8 cellular contexts compared by ENCODE assay signal in the genomic region with DNA sequence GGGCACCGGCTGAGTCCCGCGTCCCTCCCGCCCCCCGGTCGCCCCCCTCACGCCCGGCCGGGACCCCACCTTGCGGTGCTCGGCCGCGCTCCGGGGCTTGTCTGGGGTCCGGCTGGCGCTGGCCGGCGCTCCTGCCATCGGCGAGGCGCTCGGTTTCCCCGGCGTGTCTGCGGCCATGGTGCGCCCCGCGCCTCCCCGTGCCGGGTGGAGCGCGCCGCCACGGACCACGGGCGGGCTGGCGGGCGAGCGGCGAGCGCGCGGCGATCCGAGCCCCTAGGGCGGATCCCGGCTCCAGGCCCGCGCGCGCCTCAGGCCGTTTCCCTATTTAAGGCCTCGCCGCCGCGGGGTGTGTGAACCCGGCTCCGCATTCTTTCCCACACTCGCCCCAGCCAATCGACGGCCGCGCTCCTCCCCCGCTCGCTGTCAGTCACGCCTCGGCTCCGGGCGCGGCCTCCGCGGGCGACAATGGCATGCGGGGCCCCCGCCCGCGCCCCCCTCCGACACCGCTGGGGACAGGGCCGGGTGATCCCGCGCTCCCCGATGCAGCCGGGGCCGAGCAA. TPM values are rescaled to one million over a fixed set of nuclear protein-coding genes. Genes with fewer than 3 reads are reported as not detected.
DNase-seq lines count a peak whose midpoint lies in the region; ATAC-seq, FAIRE-seq and TF ChIP-seq lines count a peak whose summit lies in the region.

A gene with protein sequence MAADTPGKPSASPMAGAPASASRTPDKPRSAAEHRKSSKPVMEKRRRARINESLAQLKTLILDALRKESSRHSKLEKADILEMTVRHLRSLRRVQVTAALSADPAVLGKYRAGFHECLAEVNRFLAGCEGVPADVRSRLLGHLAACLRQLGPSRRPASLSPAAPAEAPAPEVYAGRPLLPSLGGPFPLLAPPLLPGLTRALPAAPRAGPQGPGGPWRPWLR (minus strand): TSS at position 301 of the 560 bp plus-strand sequence. CDS start 124 bp downstream, at position 177.

- peak within 1 kb of the TSS; percentile 96 to 100 (median 100) for H3K27ac ChIP-seq in heart right ventricle
- peak within 1 kb of the TSS; percentile 90 to 96 (median 91) for H3K27ac ChIP-seq in pancreas

- DNase-seq in EL (peak; percentile 94), HT1080 (ENCODE audit: low read depth) (peak; percentile 81), SK-MEL-5 (ENCODE audit: low read depth, low spot score) (peak; percentile 77), anterior cingulate cortex (lab: John Stamatoyannopoulos, UW) (peak in 56 of 58 donors; percentile 31 to 89 (median 71)), heart right ventricle (peak; percentile 94 to 96), pancreas (peak; percentile 84 to 93 (median 90)), NCI-H187 treated with DMSO at 0.1 percent for 48 hours (lab: John Stamatoyannopoulos, UW) (no peak)

- peaks cover 0 to 17% (median 0%) of the 10 kb centered on the region in 9 donors for H3K36me3 ChIP-seq in heart right ventricle
- H3K36me3 ChIP-seq in pancreas = no peaks in the 10 kb centered on the region

- 0 to 1% methylated on average over 79 to 85 of the region's 85 CpGs for WGBS in heart right ventricle, 2 donors
- 1% methylated on average over 69 to 85 of the region's 85 CpGs for WGBS in pancreas, 2 donors

- H3K4me1 ChIP-seq in heart right ventricle (peaks cover 3 to 54% (median 29%) of the 10 kb centered on the region in 9 donors), pancreas (peaks cover 2 to 9% (median 4%) of the 10 kb centered on the region in 3 donors)

- TF ChIP-seq CTCF in heart right ventricle (IDR thresholded peaks at IDR 0.05) (peak in 1 of 9 donors; percentile 9), pancreas (IDR thresholded peaks at IDR 0.05) (no peak)

- intact Hi-C loops in heart right ventricle (cut with DNase I) (no loop called here), pancreas (cut with DNase I) (no loop called here)

- in situ Hi-C loops in SK-MEL-5 (cut with HindIII; ENCODE audit: low pct_unique_long_range_greater_than_20kb, low sequenced_read_pairs) = no loop called here

- H3K4me3 ChIP-seq in heart right ventricle (peak within 1 kb of the TSS; percentile 52 to 94 (median 76)), pancreas (peak within 1 kb of the TSS; percentile 33 to 58 (median 48))

- H3K27me3 ChIP-seq in heart right ventricle (peaks cover 0 to 93% (median 0%) of the 10 kb centered on the region in 7 donors), pancreas (no peaks in the 10 kb centered on the region)

- peak; percentile 76 to 87 (median 82) for ATAC-seq in heart right ventricle
- ATAC-seq in pancreas = peak; percentile 72 to 83 (median 79)
- ATAC-seq in GM18873 (IDR thresholded peaks at IDR 0.05; ENCODE audit: low FRiP score, unreplicated experiment) = no peak

- no peaks in the 10 kb centered on the region for H3K9me3 ChIP-seq in heart right ventricle
- H3K9me3 ChIP-seq in pancreas = no peaks in the 10 kb centered on the region

- FAIRE-seq in pancreas (lab: Jason Lieb, UNC) = no peak

RNA-seq across cellular contexts. Expression of the gene that starts here (rescaled TPM):
- 3.5 and 7.6 TPM in 2 replicates for total RNA-seq in HT1080 (2014; rRNA removed; shearing (Covaris generic))
- 7.6 and 10.6 TPM in 2 replicates for polyA plus RNA-seq in HT1080 (2015; cell fraction: cytosol; rRNA removed)
- 20.1 and 28.9 TPM in 2 replicates for polyA plus RNA-seq in HT1080 (2015; cell fraction: nucleus; rRNA removed)
- total RNA-seq in SK-MEL-5 (2014; rRNA removed; shearing (Covaris generic)) = 4.8 and 8.4 TPM in 2 replicates
- polyA plus RNA-seq in SK-MEL-5 (2015; cell fraction: cytosol; rRNA removed) = 5.6 and 5.8 TPM in 2 replicates
- polyA plus RNA-seq in SK-MEL-5 (2015; cell fraction: nucleus; rRNA removed) = 30.8 and 42.4 TPM in 2 replicates
- total RNA-seq in heart right ventricle (10 to 100 TPM; 28.5 to 78.1 (median 41.6) TPM), pancreas (10 to 100 TPM; 13.2 to 29.4 (median 21.3) TPM)
- polyA plus RNA-seq in heart right ventricle (10 to 100 TPM; 49.2 to 49.8 TPM), pancreas (10 to 100 TPM; 31.9 to 46.4 TPM)
